17 cellular contexts compared by ENCODE assay signal in genomic region chr19:45096700-45097099, GRCh38. TPM values are rescaled to one million over a fixed set of nuclear protein-coding genes. Genes with fewer than 3 reads are reported as not detected.
DNase-seq lines count a peak whose midpoint lies in the region; ATAC-seq and TF ChIP-seq lines count a peak whose summit lies in the region.
"Had no signal": no experiment of that assay in that cellular context is flagged by ENCODE, and none has a peak within 500 bp of the region (broad histone marks: within the 10 kb centered on the region; RNA-seq: fewer than 3 reads in every experiment).

No MANE protein-coding gene starts in this region.

- peaks cover 77% of the 10 kb centered on the region for H3K4me1 Mint-ChIP-seq in stimulated activated naive CD8-positive, alpha-beta T cell treated with anti-CD3 and anti-CD28 coated beads, Interleukin-15, Interleukin-2, amounts not matched to agents 100 ng/mL and 50 ng/mL, for 24 hours (ENCODE audit: low read depth)
- H3K4me1 Mint-ChIP-seq in chondrocyte (ENCODE audit: low read depth) (peaks cover 75% of the 10 kb centered on the region), nephron (peaks cover 78% of the 10 kb centered on the region)

- no peaks in the 10 kb centered on the region for H3K27me3 Mint-ChIP-seq in stimulated activated naive CD8-positive, alpha-beta T cell treated with anti-CD3 and anti-CD28 coated beads, Interleukin-15, Interleukin-2, amounts not matched to agents 100 ng/mL and 50 ng/mL, for 24 hours
- H3K27me3 Mint-ChIP-seq in chondrocyte (ENCODE audit: low read depth): no peaks in the 10 kb centered on the region
- H3K27me3 Mint-ChIP-seq in nephron (ENCODE audit: low read depth): no peaks in the 10 kb centered on the region

- H3K36me3 Mint-ChIP-seq in stimulated activated naive CD8-positive, alpha-beta T cell treated with anti-CD3 and anti-CD28 coated beads, Interleukin-15, Interleukin-2, amounts not matched to agents 100 ng/mL and 50 ng/mL, for 24 hours (ENCODE audit: low read depth): peaks cover 30% of the 10 kb centered on the region
- no peaks in the 10 kb centered on the region for H3K36me3 Mint-ChIP-seq in chondrocyte (ENCODE audit: low read depth)
- peaks cover 10% of the 10 kb centered on the region for H3K36me3 Mint-ChIP-seq in nephron (ENCODE audit: low read depth)

- H3K27ac Mint-ChIP-seq in stimulated activated naive CD8-positive, alpha-beta T cell treated with anti-CD3 and anti-CD28 coated beads, Interleukin-15, Interleukin-2, amounts not matched to agents 100 ng/mL and 50 ng/mL, for 24 hours: peak overlapping the region; percentile 80
- H3K27ac Mint-ChIP-seq in chondrocyte (ENCODE audit: unreplicated experiment) (peak overlapping the region; percentile 94), nephron (peak overlapping the region in 2 of 3 experiments; percentile 32 to 51)

- no peak for DNase-seq in stimulated activated naive CD8-positive, alpha-beta T cell treated with anti-CD3 and anti-CD28 coated beads, Interleukin-15, Interleukin-2, amounts not matched to agents 100 U/mL and 50 U/mL, for 24 hours
- DNase-seq in chondrocyte (ENCODE audit: low spot score) (no peak), NCI-H1436 (lab: John Stamatoyannopoulos, UW) (no peak), NCI-H82 treated with DMSO at 0.1 percent for 48 hours (lab: John Stamatoyannopoulos, UW; ENCODE audit: unreplicated experiment) (no peak)
- DNase-seq in stimulated activated CD4-positive, alpha-beta T cell treated with anti-CD3 and anti-CD28 coated beads, Interleukin-15, amount 100 ng/mL, for 24 hours: no peak
- DNase-seq: activated CD4-positive, alpha-beta T cell treated with anti-CD3 and anti-CD28 coated beads, Interleukin-2, amount 50 U/mL, for 4 hours; caudate nucleus; DMS79; erythroblast; hypothalamus; NCI-H1694 treated with DMSO at 0.1 percent for 48 hours; NCI-H510A treated with DMSO at 0.1 percent for 48 hours; spleen had no signal

- TF ChIP-seq CTCF in chondrocyte (IDR thresholded peaks at IDR 0.05) (no peak), nephron (IDR thresholded peaks at IDR 0.05; ENCODE audit: unreplicated experiment in 3 of 3) (no peak)

- H3K9me3 Mint-ChIP-seq in stimulated activated naive CD8-positive, alpha-beta T cell treated with anti-CD3 and anti-CD28 coated beads, Interleukin-15, Interleukin-2, amounts not matched to agents 100 ng/mL and 50 ng/mL, for 24 hours: no peaks in the 10 kb centered on the region
- H3K9me3 Mint-ChIP-seq in chondrocyte (ENCODE audit: low read depth) (no peaks in the 10 kb centered on the region), nephron (no peaks in the 10 kb centered on the region)

- H3K4me3 Mint-ChIP-seq in stimulated activated naive CD8-positive, alpha-beta T cell treated with anti-CD3 and anti-CD28 coated beads, Interleukin-15, Interleukin-2, amounts not matched to agents 100 ng/mL and 50 ng/mL, for 24 hours: no peak overlapping the region
- H3K4me3 Mint-ChIP-seq in chondrocyte (ENCODE audit: unreplicated experiment): no peak overlapping the region
- H3K4me3 Mint-ChIP-seq in nephron: peak overlapping the region; percentile 43 to 51 (median 47)

- ATAC-seq in stimulated activated naive CD8-positive, alpha-beta T cell treated with anti-CD3 and anti-CD28 coated beads, Interleukin-15, Interleukin-2, amounts not matched to agents 100 U/mL and 50 U/mL, for 24 hours: no peak
- no peak for ATAC-seq in GM21447 (IDR thresholded peaks at IDR 0.05; ENCODE audit: unreplicated experiment)
- ATAC-seq: left lobe of liver had no signal

RNA-seq across cellular contexts. Expression of gene PPP1R37, which starts 3.7 kb away (rescaled TPM):
- 23.9 to 30.2 TPM (median 24.0 TPM) in 3 replicates for total RNA-seq in chondrocyte

RNA-seq across cellular contexts. Expression of gene GEMIN7, which starts 17.6 kb away (rescaled TPM):
- 14.7 to 21.7 TPM (median 17.8 TPM) in 3 replicates for total RNA-seq in chondrocyte

RNA-seq across cellular contexts. Expression of gene ZNF296, which starts 20.4 kb away (rescaled TPM):
- 0.12 to 0.58 TPM (median 0.49 TPM) in 3 replicates for total RNA-seq in chondrocyte

RNA-seq across cellular contexts. Expression of gene CLASRP, which starts 57.9 kb away (rescaled TPM):
- 43.4 to 63.6 TPM (median 49.1 TPM) in 3 replicates for total RNA-seq in chondrocyte

Comparison
In these comparisons a context has a peak if more than half of its experiments do, and no peak if none do; other contexts are left out.
1. H3K27ac Mint-ChIP-seq: peak in every context shown above with its lines; median percentile 94 in chondrocyte; 80 in stimulated activated naive CD8-positive, alpha-beta T cell treated with anti-CD3 and anti-CD28 coated beads, Interleukin-15, Interleukin-2, amounts not matched to agents 100 ng/mL and 50 ng/mL, for 24 hours; 42 in nephron.
2. H3K4me3 Mint-ChIP-seq: peak in nephron (3 of 3); none in stimulated activated naive CD8-positive, alpha-beta T cell treated with anti-CD3 and anti-CD28 coated beads, Interleukin-15, Interleukin-2, amounts not matched to agents 100 ng/mL and 50 ng/mL, for 24 hours (single experiment) and chondrocyte (single experiment).